In genomic region chr4:173231916-173232315, GRCh38 we compare ENCODE assay signal across 9 cellular contexts.
DNase-seq lines count a peak whose midpoint lies in the region; ATAC-seq, FAIRE-seq and TF ChIP-seq lines count a peak whose summit lies in the region.
"Had no signal": no experiment of that assay in that cellular context is flagged by ENCODE, and none has a peak within 500 bp of the region (broad histone marks: within the 10 kb centered on the region; RNA-seq: fewer than 3 reads in every experiment).

No MANE protein-coding gene starts in this region.

- no peak overlapping the region for H4K91ac ChIP-seq in H1 (replicated peaks; ENCODE audit: insufficient read length, low read length)

- no peak overlapping the region for H3K9ac ChIP-seq in H1 (replicated peaks in 1 of 4; ENCODE audit: extremely low read depth in 1 of 4, low read depth in 3 of 4, low read length in 3 of 4)

- H3K27ac ChIP-seq in H1 (ENCODE audit: low read depth, low read length) (no peak overlapping the region), upper lobe of right lung (no peak overlapping the region)

- CTCF ChIA-PET in H1 (lab: Charles Lee; ENCODE audit: partially characterized antibody), result interaction anchor here (0.6 to 2.2 kb wide), 4 partner anchors 20 to 202 kb away, joined by 3 to 6 read pairs (median 4); no protein-coding TSS in a partner anchor

- H3K56ac ChIP-seq in H1 (replicated peaks; ENCODE audit: insufficient read length, low read depth, low read length), result no peak overlapping the region

- DNase-seq in Right ventricle myocardium superior (no peak), cardiac septum (ENCODE audit: low spot score) (no peak), LHCN-M2 (ENCODE audit: low read depth) (peak; percentile 62), H1 (ENCODE audit: low read depth in 1 of 2, low spot score in 2 of 2) (no peak), upper lobe of right lung (no peak), foreskin melanocyte (no peak), GM12891 (ENCODE audit: insufficient read length, low spot score) (no peak)
- DNase-seq: activated B cell treated with CpG ODN at 0.5 μM for 24 hours had no signal

- peaks cover 0 to 8% (median 4%) of the 10 kb centered on the region in 4 experiments; a peak in 5 of 7 replicates for H3K4me1 ChIP-seq in H1 (replicated peaks in 1 of 4; ENCODE audit: control insufficient read depth in 3 of 4, insufficient read depth in 4 of 4, low read length in 3 of 4)
- peaks cover 8% of the 10 kb centered on the region for H3K4me1 ChIP-seq in upper lobe of right lung

- H3K27me3 ChIP-seq in H1 (replicated peaks in 1 of 4; ENCODE audit: control insufficient read depth in 3 of 4, extremely low read depth in 1 of 4, insufficient read depth in 3 of 4, low read length in 3 of 4) (no peaks in the 10 kb centered on the region), upper lobe of right lung (no peaks in the 10 kb centered on the region)

- H3K9me3 ChIP-seq in H1 (ENCODE audit: insufficient read depth in 2 of 2, low read depth in 1 of 2, low read length in 1 of 2), result no peaks in the 10 kb centered on the region
- H3K9me3 ChIP-seq in upper lobe of right lung, result no peaks in the 10 kb centered on the region

- no peak overlapping the region for H2BK120ac ChIP-seq in H1 (replicated peaks; ENCODE audit: low read depth, low read length)

- H3K79me1 ChIP-seq in H1 (ENCODE audit: low read depth, low read length), result peaks cover 6% of the 10 kb centered on the region

- H2AK5ac ChIP-seq in H1 (ENCODE audit: low read depth, low read length), result no peak overlapping the region

- TF ChIP-seq CTCF in H1 (IDR thresholded peaks at IDR 0.05; ENCODE audit: control extremely low read depth in 1 of 3, insufficient read depth in 1 of 3, low read depth in 1 of 3, low read length in 3 of 3), result peak in 2 of 3 experiments; percentile 13 to 24; a peak in 2 of 4 replicates
- peak; percentile 22 for TF ChIP-seq CTCF in upper lobe of right lung (IDR thresholded peaks at IDR 0.05)

- no peak overlapping the region for H2AFZ ChIP-seq in H1 (ENCODE audit: low read length)

- H2BK5ac ChIP-seq in H1 (ENCODE audit: low read depth, low read length), result no peak overlapping the region

- no peak overlapping the region for H3K18ac ChIP-seq in H1 (ENCODE audit: extremely low read depth, low read length)

- TF ChIP-seq EP300 in H1 (IDR thresholded peaks at IDR 0.05; ENCODE audit: borderline replicate concordance in 1 of 2, low read depth in 2 of 2, low read length in 2 of 2), result no peak

- TF ChIP-seq POLR2A in H1 (IDR thresholded peaks at IDR 0.05; ENCODE audit: control extremely low read depth in 1 of 2, low read depth in 2 of 2, low read length in 2 of 2) (no peak), GM12891 (IDR thresholded peaks at IDR 0.05; ENCODE audit: low read depth, low read length) (no peak)

- H2BK20ac ChIP-seq in H1 (ENCODE audit: low read length), result no peak overlapping the region

- POLR2A ChIA-PET in H1 (lab: Charles Lee; ENCODE audit: partially characterized antibody), result interaction anchor here (1.4 kb wide), 1 partner anchor 9 kb away, joined by 3 read pairs; no protein-coding TSS in a partner anchor

- H3K23me2 ChIP-seq in H1 (ENCODE audit: low read depth, low read length), result no peaks in the 10 kb centered on the region

- H2BK12ac ChIP-seq in H1 (ENCODE audit: low read depth, low read length), result no peak overlapping the region

- no peak overlapping the region for H4K5ac ChIP-seq in H1 (ENCODE audit: insufficient read length, low read depth, low read length)

- no peak overlapping the region for H3K23ac ChIP-seq in H1 (ENCODE audit: insufficient read length)

- H3K4me2 ChIP-seq in H1 (ENCODE audit: insufficient read depth in 1 of 2, low read depth in 2 of 2, low read length in 2 of 2), result no peak overlapping the region

- peaks cover 0 to 96% of the 10 kb centered on the region in 2 experiments; a peak in 3 of 4 replicates for H3K79me2 ChIP-seq in H1 (ENCODE audit: control insufficient read depth in 1 of 2, insufficient read depth in 2 of 2, low read length in 2 of 2)

- H4K20me1 ChIP-seq in H1 (replicated peaks in 1 of 2; ENCODE audit: control insufficient read depth in 1 of 2, insufficient read depth in 2 of 2, low read length in 2 of 2), result no peaks in the 10 kb centered on the region

- no peak for FAIRE-seq in H1 (lab: Jason Lieb, UNC)
- FAIRE-seq in GM12891 (lab: Jason Lieb, UNC), result no peak

- no peak overlapping the region for H3K4ac ChIP-seq in H1 (replicated peaks; ENCODE audit: insufficient read length, low read depth, low read length)

- no peak overlapping the region for H3K14ac ChIP-seq in H1 (ENCODE audit: insufficient read length)

- intact Hi-C loops in Right ventricle myocardium superior (cut with DNase I) (no loop called here), cardiac septum (cut with DNase I) (no loop called here), upper lobe of right lung (cut with DNase I) (no loop called here)

- peak; percentile 27 to 35; a peak in 3 of 4 replicates for TF ChIP-seq RAD21 in H1 (IDR thresholded peaks at IDR 0.05 in 1 of 2, conservative IDR thresholded peaks at IDR 0.05 in 1 of 2; ENCODE audit: low read depth in 2 of 2, low read length in 2 of 2)

- WGBS in H1 (ENCODE audit: extremely low coverage in 1 of 2, insufficient coverage in 1 of 2, insufficient read length in 1 of 2, insufficient replicate concordance in 2 of 2, low coverage in 1 of 2, low lambda C conversion rate in 2 of 2, missing lambda C conversion rate in 1 of 2), 2 experiments, result 86% methylated on average over 1 of the region's 1 CpG; no CpG with 5 or more reads in 1 of the 2 experiments

- H3K4me3 ChIP-seq in H1 (ENCODE audit: extremely low read depth in 1 of 4, insufficient read depth in 2 of 4, low read depth in 3 of 4, low read length in 4 of 4), result no peak overlapping the region
- H3K4me3 ChIP-seq in upper lobe of right lung, result no peak overlapping the region

- H2BK15ac ChIP-seq in H1 (ENCODE audit: low read length), result no peak overlapping the region

- ATAC-seq in Right ventricle myocardium superior (ENCODE audit: poor library complexity) (peak; percentile 53), upper lobe of right lung (peak; percentile 79), GM19324 (IDR thresholded peaks at IDR 0.05; ENCODE audit: low FRiP score, unreplicated experiment) (no peak)

- peaks cover 0 to 6% (median 0%) of the 10 kb centered on the region in 4 experiments; a peak in 2 of 8 replicates for H3K36me3 ChIP-seq in H1 (ENCODE audit: control insufficient read depth in 2 of 4, insufficient read depth in 4 of 4, low read length in 3 of 4)
- no peaks in the 10 kb centered on the region for H3K36me3 ChIP-seq in upper lobe of right lung

- no peak overlapping the region for H4K8ac ChIP-seq in H1 (ENCODE audit: extremely low read depth, insufficient read depth, low read length)

TF ChIP-seq in H1, 55 proteins besides CTCF, POLR2A, EP300 and RAD21:
- TF ChIP-seq CHD2 (IDR thresholded peaks at IDR 0.05; ENCODE audit: low read length) (no peak), RXRA (IDR thresholded peaks at IDR 0.05; ENCODE audit: insufficient read depth, low read depth, low read length) (no peak), SIX5 (IDR thresholded peaks at IDR 0.05; ENCODE audit: low read depth, low read length) (no peak), GTF2F1 (IDR thresholded peaks at IDR 0.05; ENCODE audit: borderline replicate concordance, low read depth, low read length) (no peak), TEAD4 (IDR thresholded peaks at IDR 0.05; ENCODE audit: low read depth, low read length) (no peak), KDM5A (IDR thresholded peaks at IDR 0.05; ENCODE audit: low read length) (no peak), ZNF274 (IDR thresholded peaks at IDR 0.05; ENCODE audit: borderline replicate concordance, extremely low read depth, low read length) (no peak), FOSL1 (IDR thresholded peaks at IDR 0.05; ENCODE audit: insufficient read depth, low read depth, low read length) (no peak), JUN (IDR thresholded peaks at IDR 0.05; ENCODE audit: low read depth, low read length) (no peak), YY1 (IDR thresholded peaks at IDR 0.05; ENCODE audit: low read depth, low read length) (no peak), HDAC6 (IDR thresholded peaks at IDR 0.05; ENCODE audit: low read depth, low read length) (no peak), RNF2 (IDR thresholded peaks at IDR 0.05; ENCODE audit: borderline replicate concordance, low read depth, low read length, missing control alignments, poor library complexity, severe bottlenecking) (no peak), MAFK (IDR thresholded peaks at IDR 0.05; ENCODE audit: low read depth, low read length) (no peak), SP4 (IDR thresholded peaks at IDR 0.05; ENCODE audit: low read length) (no peak), SUZ12 (IDR thresholded peaks at IDR 0.05; ENCODE audit: low read length) (no peak), NRF1 (IDR thresholded peaks at IDR 0.05; ENCODE audit: low read depth, low read length) (no peak)

TF ChIP-seq in GM12891, 5 proteins besides CTCF, POLR2A, EP300 and RAD21:
- TF ChIP-seq PAX5 (IDR thresholded peaks at IDR 0.05; ENCODE audit: insufficient read depth, low read length, severe bottlenecking) (no peak), POU2F2 (IDR thresholded peaks at IDR 0.05; ENCODE audit: low read depth, low read length) (no peak), TAF1 (IDR thresholded peaks at IDR 0.05; ENCODE audit: low read depth, low read length) (no peak), SPI1 (IDR thresholded peaks at IDR 0.05; ENCODE audit: low read depth, low read length) (no peak), POLR2AphosphoS5 (IDR thresholded peaks at IDR 0.05; ENCODE audit: low read depth, low read length) (no peak)
TF ChIP-seq in GM12891: peak in this region for 0.
